In the genomic region with DNA sequence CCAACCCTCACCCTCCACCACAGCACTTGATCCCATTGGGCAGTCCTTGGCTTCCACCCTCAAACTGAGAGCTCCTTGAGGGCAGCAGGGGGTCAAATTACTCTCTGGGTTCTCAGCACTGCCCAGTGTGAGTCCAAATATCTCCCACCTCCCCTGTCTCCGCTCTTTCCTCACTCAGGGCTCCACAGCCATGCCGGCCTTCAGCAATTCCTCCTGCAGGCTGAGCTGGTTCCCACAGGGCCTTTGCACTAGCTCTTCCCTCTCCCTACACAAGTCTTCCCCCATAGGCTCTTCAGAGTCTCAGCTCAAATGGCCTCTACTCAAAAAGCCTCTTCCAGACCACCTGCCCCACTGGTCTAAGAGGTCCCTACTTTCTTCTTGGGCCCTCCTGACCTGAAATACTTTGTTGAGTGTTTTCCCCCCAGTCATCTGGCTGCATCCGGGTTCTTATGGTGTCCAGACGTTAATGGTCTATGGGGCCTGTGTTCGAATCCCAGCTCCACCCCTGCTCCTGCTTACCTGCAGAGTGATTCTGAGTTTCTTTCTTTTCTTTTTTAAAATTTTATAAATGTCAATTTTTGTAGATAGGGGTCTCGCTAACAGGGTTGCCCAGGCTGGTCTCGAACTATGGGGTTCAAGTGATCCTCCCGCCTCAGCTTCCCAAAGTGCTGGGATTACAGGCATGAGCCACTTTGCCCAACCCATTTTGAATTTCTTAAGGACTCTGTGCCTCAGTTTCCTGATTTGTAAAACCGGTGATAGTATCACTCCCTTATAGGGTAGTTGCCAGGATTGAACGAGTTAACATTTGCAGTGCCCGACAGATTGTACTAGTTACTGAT, we compare ENCODE assay signal across 1 cellular context.
TF ChIP-seq lines count a peak whose summit lies in the region.

No MANE protein-coding gene starts in this region.

TF ChIP-seq in endothelial cell of umbilical vein, 7 proteins besides CTCF, POLR2A, EP300 and RAD21:
- TF ChIP-seq EZH2 (IDR thresholded peaks at IDR 0.05; ENCODE audit: borderline replicate concordance, low read depth, low read length, severe bottlenecking) (no peak), FOS (IDR thresholded peaks at IDR 0.05; ENCODE audit: borderline replicate concordance, insufficient read depth, low read length) (no peak), GATA2 (IDR thresholded peaks at IDR 0.05; ENCODE audit: insufficient read depth, insufficient read length, low read depth, low read length) (no peak)
